ENCODE assay signal across 1 cellular context in genomic region chr21:46318464-46318845, GRCh38.
TF ChIP-seq lines count a peak whose summit lies in the region.

No MANE protein-coding gene starts in this region.

TF ChIP-seq in GM23338, 12 proteins besides CTCF, POLR2A, EP300 and RAD21 (continued from another document):
- TF ChIP-seq, protein P1, sequence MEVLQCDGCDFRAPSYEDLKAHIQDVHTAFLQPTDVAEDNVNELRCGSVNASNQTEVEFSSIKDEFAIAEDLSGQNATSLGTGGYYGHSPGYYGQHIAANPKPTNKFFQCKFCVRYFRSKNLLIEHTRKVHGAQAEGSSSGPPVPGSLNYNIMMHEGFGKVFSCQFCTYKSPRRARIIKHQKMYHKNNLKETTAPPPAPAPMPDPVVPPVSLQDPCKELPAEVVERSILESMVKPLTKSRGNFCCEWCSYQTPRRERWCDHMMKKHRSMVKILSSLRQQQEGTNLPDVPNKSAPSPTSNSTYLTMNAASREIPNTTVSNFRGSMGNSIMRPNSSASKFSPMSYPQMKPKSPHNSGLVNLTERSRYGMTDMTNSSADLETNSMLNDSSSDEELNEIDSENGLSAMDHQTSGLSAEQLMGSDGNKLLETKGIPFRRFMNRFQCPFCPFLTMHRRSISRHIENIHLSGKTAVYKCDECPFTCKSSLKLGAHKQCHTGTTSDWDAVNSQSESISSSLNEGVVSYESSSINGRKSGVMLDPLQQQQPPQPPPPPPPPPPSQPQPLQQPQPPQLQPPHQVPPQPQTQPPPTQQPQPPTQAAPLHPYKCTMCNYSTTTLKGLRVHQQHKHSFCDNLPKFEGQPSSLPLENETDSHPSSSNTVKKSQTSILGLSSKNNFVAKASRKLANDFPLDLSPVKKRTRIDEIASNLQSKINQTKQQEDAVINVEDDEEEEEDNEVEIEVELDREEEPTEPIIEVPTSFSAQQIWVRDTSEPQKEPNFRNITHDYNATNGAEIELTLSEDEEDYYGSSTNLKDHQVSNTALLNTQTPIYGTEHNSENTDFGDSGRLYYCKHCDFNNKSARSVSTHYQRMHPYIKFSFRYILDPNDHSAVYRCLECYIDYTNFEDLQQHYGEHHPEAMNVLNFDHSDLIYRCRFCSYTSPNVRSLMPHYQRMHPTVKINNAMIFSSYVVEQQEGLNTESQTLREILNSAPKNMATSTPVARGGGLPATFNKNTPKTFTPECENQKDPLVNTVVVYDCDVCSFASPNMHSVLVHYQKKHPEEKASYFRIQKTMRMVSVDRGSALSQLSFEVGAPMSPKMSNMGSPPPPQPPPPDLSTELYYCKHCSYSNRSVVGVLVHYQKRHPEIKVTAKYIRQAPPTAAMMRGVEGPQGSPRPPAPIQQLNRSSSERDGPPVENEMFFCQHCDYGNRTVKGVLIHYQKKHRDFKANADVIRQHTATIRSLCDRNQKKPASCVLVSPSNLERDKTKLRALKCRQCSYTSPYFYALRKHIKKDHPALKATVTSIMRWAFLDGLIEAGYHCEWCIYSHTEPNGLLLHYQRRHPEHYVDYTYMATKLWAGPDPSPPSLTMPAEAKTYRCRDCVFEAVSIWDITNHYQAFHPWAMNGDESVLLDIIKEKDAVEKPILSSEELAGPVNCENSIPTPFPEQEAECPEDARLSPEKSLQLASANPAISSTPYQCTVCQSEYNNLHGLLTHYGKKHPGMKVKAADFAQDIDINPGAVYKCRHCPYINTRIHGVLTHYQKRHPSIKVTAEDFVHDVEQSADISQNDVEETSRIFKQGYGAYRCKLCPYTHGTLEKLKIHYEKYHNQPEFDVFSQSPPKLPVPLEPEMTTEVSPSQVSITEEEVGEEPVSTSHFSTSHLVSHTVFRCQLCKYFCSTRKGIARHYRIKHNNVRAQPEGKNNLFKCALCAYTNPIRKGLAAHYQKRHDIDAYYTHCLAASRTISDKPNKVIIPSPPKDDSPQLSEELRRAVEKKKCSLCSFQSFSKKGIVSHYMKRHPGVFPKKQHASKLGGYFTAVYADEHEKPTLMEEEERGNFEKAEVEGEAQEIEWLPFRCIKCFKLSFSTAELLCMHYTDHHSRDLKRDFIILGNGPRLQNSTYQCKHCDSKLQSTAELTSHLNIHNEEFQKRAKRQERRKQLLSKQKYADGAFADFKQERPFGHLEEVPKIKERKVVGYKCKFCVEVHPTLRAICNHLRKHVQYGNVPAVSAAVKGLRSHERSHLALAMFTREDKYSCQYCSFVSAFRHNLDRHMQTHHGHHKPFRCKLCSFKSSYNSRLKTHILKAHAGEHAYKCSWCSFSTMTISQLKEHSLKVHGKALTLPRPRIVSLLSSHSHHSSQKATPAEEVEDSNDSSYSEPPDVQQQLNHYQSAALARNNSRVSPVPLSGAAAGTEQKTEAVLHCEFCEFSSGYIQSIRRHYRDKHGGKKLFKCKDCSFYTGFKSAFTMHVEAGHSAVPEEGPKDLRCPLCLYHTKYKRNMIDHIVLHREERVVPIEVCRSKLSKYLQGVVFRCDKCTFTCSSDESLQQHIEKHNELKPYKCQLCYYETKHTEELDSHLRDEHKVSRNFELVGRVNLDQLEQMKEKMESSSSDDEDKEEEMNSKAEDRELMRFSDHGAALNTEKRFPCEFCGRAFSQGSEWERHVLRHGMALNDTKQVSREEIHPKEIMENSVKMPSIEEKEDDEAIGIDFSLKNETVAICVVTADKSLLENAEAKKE (CRISPR knock-in tag; IDR thresholded peaks at IDR 0.05) = no peak
- TF ChIP-seq STAT1 (IDR thresholded peaks at IDR 0.05; ENCODE audit: unreplicated experiment) = no peak
- no peak for TF ChIP-seq EZH2 (IDR thresholded peaks at IDR 0.05; ENCODE audit: low read depth, unreplicated experiment)
- no peak for TF ChIP-seq JUNB (IDR thresholded peaks at IDR 0.05; ENCODE audit: unreplicated experiment)
- TF ChIP-seq ZNF114 (CRISPR knock-in tag; IDR thresholded peaks at IDR 0.05) = no peak
- TF ChIP-seq POLR2AphosphoS5 (IDR thresholded peaks at IDR 0.05; ENCODE audit: low read depth) = no peak
